In the genomic region with DNA sequence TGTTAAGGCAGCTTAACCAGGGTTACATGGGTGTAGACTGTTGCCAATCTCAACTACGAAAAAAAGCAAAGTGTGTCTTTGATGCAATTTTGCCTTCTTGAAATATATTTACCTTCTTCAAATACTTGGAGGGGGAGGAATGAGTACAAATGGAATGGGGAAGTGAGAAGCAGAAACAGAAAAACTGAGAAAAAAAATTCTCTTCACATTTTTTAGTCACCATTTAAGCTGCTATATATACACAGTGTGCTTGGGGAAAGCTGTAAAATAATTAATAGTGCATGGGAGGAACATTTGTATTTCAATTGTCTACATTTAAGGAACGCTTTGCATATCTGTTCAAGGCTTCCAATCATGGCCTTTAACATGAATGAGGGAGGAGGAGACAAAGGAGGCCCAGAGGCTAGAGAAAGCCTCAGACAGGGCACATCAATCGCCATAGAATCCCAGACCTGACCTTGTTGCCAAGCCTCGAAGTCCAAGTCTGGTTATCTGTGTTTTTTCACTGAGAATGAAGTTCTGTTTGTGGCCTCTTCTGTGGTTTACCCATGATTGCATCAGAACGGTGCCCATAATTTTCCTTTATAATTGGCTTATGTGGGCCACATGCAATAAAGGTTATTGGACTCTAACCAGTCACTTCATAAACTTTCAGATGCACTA, we compare ENCODE assay signal across 8 cellular contexts.
DNase-seq lines count a peak whose midpoint lies in the region; ATAC-seq, FAIRE-seq and TF ChIP-seq lines count a peak whose summit lies in the region.

No MANE protein-coding gene starts in this region.

- peak overlapping the region in 5 of 8 donors; percentile 4 to 81 (median 19) for H3K27ac Mint-ChIP-seq in CD8-positive, alpha-beta memory T cell

- H3K36me3 ChIP-seq in CD8-positive, alpha-beta memory T cell (ENCODE audit: insufficient read depth, low read length), result no peaks in the 10 kb centered on the region
- H3K36me3 ChIP-seq in mammary epithelial cell (ENCODE audit: insufficient read depth, low read length), result no peaks in the 10 kb centered on the region
- no peaks in the 10 kb centered on the region for H3K36me3 ChIP-seq in skeletal muscle satellite cell (ENCODE audit: insufficient read depth, low read length)

- H3K79me2 ChIP-seq in mammary epithelial cell (ENCODE audit: insufficient read depth, low read length), result no peaks in the 10 kb centered on the region

- no peak overlapping the region for H3K27ac ChIP-seq in CD8-positive, alpha-beta memory T cell (ENCODE audit: low read depth, low read length)
- no peak overlapping the region for H3K27ac ChIP-seq in mammary epithelial cell (ENCODE audit: insufficient read depth, low read depth, low read length)

- CTCF ChIA-PET in CD8-positive, alpha-beta memory T cell (lab: Charles Lee), result interaction anchor here (0.7 to 3.1 kb wide), 16 partner anchors 9 to 1479 kb away, joined by 3 to 20 read pairs (median 6); no protein-coding TSS in a partner anchor
- CTCF ChIA-PET in mammary epithelial cell (lab: Charles Lee; ENCODE audit: low non-redundant PET), result interaction anchor here (0.6 to 0.7 kb wide), 2 partner anchors 81 to 159 kb away, joined by 3 to 8 read pairs; no protein-coding TSS in a partner anchor

- POLR2A ChIA-PET in CD8-positive, alpha-beta memory T cell (lab: Charles Lee), result no interaction called here

- peak overlapping the region; percentile 84 for H2AFZ ChIP-seq in mammary epithelial cell (ENCODE audit: low read depth, low read length)

- no peaks in the 10 kb centered on the region for H3K9me3 Mint-ChIP-seq in CD8-positive, alpha-beta memory T cell

- H3K4me3 Mint-ChIP-seq in CD8-positive, alpha-beta memory T cell, result no peak overlapping the region

- no TSS peak for BruUV-seq in mammary epithelial cell (replicated peaks; lab: Mats Ljungman, UMichigan)

- H3K4me3 ChIP-seq in CD8-positive, alpha-beta memory T cell (ENCODE audit: low read length), result no peak overlapping the region
- H3K4me3 ChIP-seq in mammary epithelial cell (replicated peaks in 1 of 3; ENCODE audit: insufficient read depth in 1 of 3, low read depth in 2 of 3, low read length in 3 of 3) (no peak overlapping the region), skeletal muscle satellite cell (ENCODE audit: low read length) (no peak overlapping the region)

- no peaks in the 10 kb centered on the region for H3K36me3 Mint-ChIP-seq in CD8-positive, alpha-beta memory T cell

- peaks cover 13% of the 10 kb centered on the region for H3K4me1 ChIP-seq in CD8-positive, alpha-beta memory T cell (ENCODE audit: insufficient read depth, low read length)
- H3K4me1 ChIP-seq in mammary epithelial cell (ENCODE audit: insufficient read depth, low read length) (peaks cover 5% of the 10 kb centered on the region), skeletal muscle satellite cell (ENCODE audit: control insufficient read depth, insufficient read depth, low read length) (peaks cover 6% of the 10 kb centered on the region)

- intact Hi-C loops in mammary epithelial cell (cut with micrococcal nuclease), result loop anchor here (1.0 to 10.0 kb wide), 6 partner anchors 61 to 1281 kb away; no protein-coding TSS in a partner anchor

- H3K9me3 ChIP-seq in CD8-positive, alpha-beta memory T cell (ENCODE audit: low read length), result no peaks in the 10 kb centered on the region
- no peaks in the 10 kb centered on the region for H3K9me3 ChIP-seq in mammary epithelial cell (replicated peaks; ENCODE audit: insufficient read depth, low read length)
- no peaks in the 10 kb centered on the region for H3K9me3 ChIP-seq in skeletal muscle satellite cell (replicated peaks; ENCODE audit: low read length)

- TF ChIP-seq CTCF in mammary epithelial cell (conservative IDR thresholded peaks at IDR 0.05 in 1 of 2, IDR thresholded peaks at IDR 0.05 in 1 of 2; ENCODE audit: extremely low read depth in 1 of 2, insufficient read depth in 1 of 2, low read depth in 1 of 2, low read length in 2 of 2), result no peak

- in situ Hi-C loops in mammary epithelial cell (cut with MboI; ENCODE audit: low sequenced_read_pairs in 2 of 2), result loop anchor here in 1 of 2 donors (25.0 kb wide), 3 partner anchors 824 to 1274 kb away; no protein-coding TSS in a partner anchor

- no peaks in the 10 kb centered on the region for H3K27me3 ChIP-seq in CD8-positive, alpha-beta memory T cell (ENCODE audit: insufficient read depth, low read length, poor library complexity, severe bottlenecking)
- H3K27me3 ChIP-seq in mammary epithelial cell (ENCODE audit: insufficient read depth, low read length) (no peaks in the 10 kb centered on the region), skeletal muscle satellite cell (ENCODE audit: control insufficient read depth, insufficient read depth, low read length) (no peaks in the 10 kb centered on the region)

- WGBS in mammary epithelial cell (ENCODE audit: low coverage, missing lambda C conversion rate), result 39% methylated on average over 5 of the region's 5 CpGs

- DNase-seq in CD8-positive, alpha-beta memory T cell, result peak in 1 of 5 donors; percentile 3
- peak; percentile 50 for DNase-seq in M059J (ENCODE audit: low read depth)
- DNase-seq in mammary epithelial cell, result peak; percentile 6
- no peak for DNase-seq in DMS153 (lab: John Stamatoyannopoulos, UW)
- no peak for DNase-seq in RCC 7860 (ENCODE audit: low spot score)

- no peaks in the 10 kb centered on the region for H4K20me1 ChIP-seq in mammary epithelial cell (ENCODE audit: insufficient read depth, low read length)

- ATAC-seq in GM21528 (IDR thresholded peaks at IDR 0.05; ENCODE audit: low FRiP score, unreplicated experiment) (peak; percentile 53), GM18873 (IDR thresholded peaks at IDR 0.05; ENCODE audit: low FRiP score, unreplicated experiment) (no peak)

- H3K4me2 ChIP-seq in mammary epithelial cell (ENCODE audit: insufficient read depth, low read depth, low read length) (no peak overlapping the region), skeletal muscle satellite cell (ENCODE audit: low read length) (no peak overlapping the region)

- H3K9ac ChIP-seq in mammary epithelial cell (ENCODE audit: insufficient read depth, low read length), result no peak overlapping the region
- peak overlapping the region; percentile 40 for H3K9ac ChIP-seq in skeletal muscle satellite cell (ENCODE audit: low read depth, low read length)

- H3K4me1 Mint-ChIP-seq in CD8-positive, alpha-beta memory T cell, result peaks cover 12 to 15% (median 13%) of the 10 kb centered on the region in 3 donors

- H3K27me3 Mint-ChIP-seq in CD8-positive, alpha-beta memory T cell, result peaks cover 0 to 7% of the 10 kb centered on the region in 2 donors

- FAIRE-seq in RCC 7860 (lab: Jason Lieb, UNC), result no peak

- dilution Hi-C loops in mammary epithelial cell (cut with HindIII; ENCODE audit: low sequenced_read_pairs), result no loop called here

Comparison
In these comparisons a context has a peak if more than half of its experiments do, and no peak if none do; other contexts are left out.
1. DNase-seq: peak in M059J (single experiment) and mammary epithelial cell (single experiment); none in DMS153 (single experiment) and RCC 7860 (single experiment).